Comparison of ENCODE assay signal across 25 cellular contexts in genomic region chr14:32329690-32330290, GRCh38. TPM values are rescaled to one million over a fixed set of nuclear protein-coding genes. Genes with fewer than 3 reads are reported as not detected.
A peak's percentile ranks its signal among the peaks of the same experiment; 100 is the strongest.
DNase-seq lines count a peak whose midpoint lies in the region; ATAC-seq, FAIRE-seq and TF ChIP-seq lines count a peak whose summit lies in the region.
"Had no signal": no experiment of that assay in that cellular context is flagged by ENCODE, and none has a peak within 500 bp of the region (broad histone marks: within the 10 kb centered on the region; RNA-seq: fewer than 3 reads in every experiment).

No MANE protein-coding gene starts in this region.

- H3K4me1 ChIP-seq in HepG2 (ENCODE audit: insufficient read depth, low read length) (no peaks in the 10 kb centered on the region), right lobe of liver (no peaks in the 10 kb centered on the region), neuron (ENCODE audit: insufficient read depth, low read length) (peaks cover 46% of the 10 kb centered on the region)
- H3K4me1 ChIP-seq: tibial nerve had no signal

- FAIRE-seq in HepG2 (lab: Jason Lieb, UNC): no peak
- FAIRE-seq: RCC 7860 had no signal

- 35% methylated on average over 2 of the region's 2 CpGs for WGBS in HepG2 (ENCODE audit: low lambda C conversion rate)
- WGBS in right lobe of liver (ENCODE audit: insufficient coverage, low coverage, low lambda C conversion rate, missing lambda C conversion rate): 76% methylated on average over 2 of the region's 2 CpGs

- CTCF ChIA-PET in HepG2 (lab: Yijun Ruan, JAX; ENCODE audit: low intra/inter-chr PET ratio, low total read pairs): no interaction called here

- ATAC-seq in HepG2 (no peak), right lobe of liver (no peak), HG02798 (IDR thresholded peaks at IDR 0.05; ENCODE audit: poor library complexity, unreplicated experiment) (no peak), HG03045 (IDR thresholded peaks at IDR 0.05; ENCODE audit: unreplicated experiment) (no peak)
- ATAC-seq: naive thymus-derived CD8-positive, alpha-beta T cell; psoas muscle; stimulated activated naive CD8-positive, alpha-beta T cell treated with anti-CD3 and anti-CD28 coated beads, Interleukin-15, Interleukin-2, amounts not matched to agents 100 U/mL and 50 U/mL, for 24 hours; T-cell had no signal

- no peak overlapping the region for H3K4me3 ChIP-seq in HepG2 (replicated peaks in 1 of 3; ENCODE audit: insufficient read depth in 1 of 3, low read depth in 2 of 3, low read length in 3 of 3)
- H3K4me3 ChIP-seq in right lobe of liver: no peak overlapping the region
- H3K4me3 ChIP-seq in neuron (ENCODE audit: low read length): peak overlapping the region; percentile 56
- H3K4me3 ChIP-seq: esophagus squamous epithelium, left ventricle myocardium inferior, psoas muscle, SJCRH30, tibial nerve had no signal

- TF ChIP-seq POLR2A in HepG2 (IDR thresholded peaks at IDR 0.05; ENCODE audit: insufficient read depth in 1 of 2, low read depth in 2 of 2, low read length in 2 of 2): no peak
- no peak for TF ChIP-seq POLR2A in right lobe of liver (IDR thresholded peaks at IDR 0.05)

- POLR2A ChIA-PET in HepG2 (lab: Yijun Ruan, JAX): no interaction called here

- H3K4me2 ChIP-seq in HepG2 (ENCODE audit: low read depth, low read length): no peak overlapping the region

- BruUV-seq in HepG2 (replicated peaks; lab: Mats Ljungman, UMichigan): no TSS peak

- H3K9me3 ChIP-seq in HepG2 (ENCODE audit: low read length): no peaks in the 10 kb centered on the region
- H3K9me3 ChIP-seq in right lobe of liver: no peaks in the 10 kb centered on the region
- H3K9me3 ChIP-seq in neuron (ENCODE audit: low read length): peaks cover 2% of the 10 kb centered on the region
- H3K9me3 ChIP-seq: esophagus squamous epithelium, psoas muscle had no signal

- no peak overlapping the region for H3K9ac ChIP-seq in HepG2 (ENCODE audit: insufficient read depth, low read depth, low read length)

- no peak for TF ChIP-seq CTCF in HepG2 (CRISPR knock-in tag; IDR thresholded peaks at IDR 0.05)
- TF ChIP-seq CTCF in right lobe of liver (IDR thresholded peaks at IDR 0.05): no peak

- no peak for TF ChIP-seq RAD21 in HepG2 (CRISPR knock-in tag; IDR thresholded peaks at IDR 0.05)

- in situ Hi-C loops in HepG2 (cut with HindIII; ENCODE audit: extremely low pct_ligation_motif_present, low pct_unique_long_range_greater_than_20kb): no loop called here

- H3K27me3 ChIP-seq in HepG2 (ENCODE audit: control insufficient read depth in 1 of 2, insufficient read depth in 2 of 2, low read length in 2 of 2) (no peaks in the 10 kb centered on the region), right lobe of liver (no peaks in the 10 kb centered on the region), neuron (ENCODE audit: insufficient read depth, low read length) (no peaks in the 10 kb centered on the region)
- H3K27me3 ChIP-seq: esophagus squamous epithelium, SJCRH30, tibial nerve had no signal

- H3K27ac ChIP-seq in HepG2 (ENCODE audit: extremely low read length, insufficient read depth, low read length): no peak overlapping the region
- H3K27ac ChIP-seq in right lobe of liver: no peak overlapping the region
- H3K27ac ChIP-seq: esophagus squamous epithelium, left ventricle myocardium inferior, psoas muscle, SJCRH30 had no signal

- no peaks in the 10 kb centered on the region for H3K79me2 ChIP-seq in HepG2 (ENCODE audit: insufficient read depth, low read length)

- H2AFZ ChIP-seq in HepG2 (ENCODE audit: low read length): no peak overlapping the region
- no peak overlapping the region for H2AFZ ChIP-seq in neuron (ENCODE audit: low read depth, low read length)

- intact Hi-C loops in HepG2 (cut with micrococcal nuclease; ENCODE audit: unreplicated experiment) (no loop called here), right lobe of liver (cut with DNase I) (no loop called here)

- no peaks in the 10 kb centered on the region for H4K20me1 ChIP-seq in HepG2 (ENCODE audit: insufficient read depth, low read length)

- no peak for DNase-seq in HepG2 (ENCODE audit: low spot score)
- no peak for DNase-seq in right lobe of liver
- DNase-seq in globus pallidus (ENCODE audit: low spot score): peak; percentile 75
- DNase-seq in stimulated activated CD4-positive, alpha-beta T cell treated with anti-CD3 and anti-CD28 coated beads, Interleukin-4, amount 100 ng/mL, for 1 hour: no peak
- no peak for DNase-seq in NCI-H69 (lab: John Stamatoyannopoulos, UW)
- DNase-seq: activated B cell treated with CpG ODN at 0.5 μM for 24 hours; activated naive CD4-positive, alpha-beta T cell treated with anti-CD3 and anti-CD28 coated beads, Interleukin-2, amount 50 U/mL, for 16 hours; amniotic stem cell; cortex of kidney; esophagus squamous epithelium; foreskin melanocyte; left ventricle myocardium inferior; naive thymus-derived CD8-positive, alpha-beta T cell; NCI-H1092 treated with DMSO at 0.1 percent for 48 hours; NCI-H187 treated with DMSO at 0.1 percent for 48 hours; NCI-H526 treated with DMSO at 0.1 percent for 48 hours; psoas muscle; stimulated activated naive CD8-positive, alpha-beta T cell treated with anti-CD3 and anti-CD28 coated beads, Interleukin-15, Interleukin-2, amounts not matched to agents 100 U/mL and 50 U/mL, for 24 hours; T-cell had no signal

- no peaks in the 10 kb centered on the region for H3K36me3 ChIP-seq in HepG2 (replicated peaks in 1 of 2; ENCODE audit: control insufficient read depth in 1 of 2, insufficient read depth in 2 of 2, low read length in 2 of 2)
- no peaks in the 10 kb centered on the region for H3K36me3 ChIP-seq in right lobe of liver
- H3K36me3 ChIP-seq in neuron (ENCODE audit: insufficient read depth, low read length): no peaks in the 10 kb centered on the region
- H3K36me3 ChIP-seq: esophagus squamous epithelium, left ventricle myocardium inferior, SJCRH30, tibial nerve had no signal

- TF ChIP-seq EP300 in HepG2 (IDR thresholded peaks at IDR 0.05; ENCODE audit: low read depth in 2 of 2, low read length in 2 of 2) (no peak), HepG2 (CRISPR knock-in tag; IDR thresholded peaks at IDR 0.05; ENCODE audit: borderline replicate concordance) (no peak)

TF ChIP-seq in HepG2, 621 proteins besides CTCF, POLR2A, EP300 and RAD21:
- peak; percentile 94 to 95 for TF ChIP-seq MAFK (conservative IDR thresholded peaks at IDR 0.05 in 1 of 2, IDR thresholded peaks at IDR 0.05 in 1 of 2; ENCODE audit: low read length in 2 of 2)
- TF ChIP-seq ZBTB3 (CRISPR knock-in tag; IDR thresholded peaks at IDR 0.05; ENCODE audit: borderline replicate concordance, low read depth): no peak
- TF ChIP-seq MAFF (IDR thresholded peaks at IDR 0.05; ENCODE audit: low read depth, low read length): peak; percentile 93
TF ChIP-seq in HepG2: peak in this region for 2.

RNA-seq across cellular contexts. Expression of gene AKAP6, which starts 0.7 kb away (rescaled TPM):
- total RNA-seq in HepG2 (2016; rRNA removed; fragmentation: Illumina TruSeq; extraction: Trizol): 0.84 and 1.4 TPM in 2 replicates
- 0.79 and 1.4 TPM in 2 replicates for total RNA-seq in HepG2 (2016; cell fraction: cytosol; rRNA removed; fragmentation: Illumina TruSeq; extraction: Trizol; ENCODE audit: low read depth)
- total RNA-seq in HepG2 (2016; cell fraction: insoluble cytoplasmic fraction; rRNA removed; fragmentation: Illumina TruSeq; extraction: Trizol): 0.91 and 1.5 TPM in 2 replicates
- 0.62 and 0.86 TPM in 2 replicates for total RNA-seq in HepG2 (2016; cell fraction: membrane; rRNA removed; fragmentation: Illumina TruSeq; extraction: Trizol)
- total RNA-seq in HepG2 (2016; cell fraction: nucleus; rRNA removed; fragmentation: Illumina TruSeq; extraction: Trizol): 1.4 and 5.7 TPM in 2 replicates
- polyA plus RNA-seq in HepG2 (2011; rRNA removed): 0.51 and 1.4 TPM in 2 replicates
- 0.23 and 0.54 TPM in 2 replicates for polyA plus RNA-seq in HepG2 (2011; cell fraction: cytosol; rRNA removed)
- 1.2 and 1.6 TPM in 2 replicates for polyA plus RNA-seq in HepG2 (2011; cell fraction: nucleus; rRNA removed)
- 0.39 and 0.59 TPM in 2 replicates for polyA plus RNA-seq in HepG2 (2012)
- 0.08 and 0.09 TPM in 2 replicates for polyA plus RNA-seq in HepG2 (2016; cell fraction: cytosol; fragmentation: Illumina TruSeq; extraction: Trizol; ENCODE audit: low read depth)
- polyA plus RNA-seq in HepG2 (2016; cell fraction: insoluble cytoplasmic fraction; fragmentation: Illumina TruSeq; extraction: Trizol; ENCODE audit: low read depth): 0.33 and 0.58 TPM in 2 replicates
- 0.02 and 0.40 TPM in 2 replicates for polyA plus RNA-seq in HepG2 (2016; cell fraction: membrane; fragmentation: Illumina TruSeq; extraction: Trizol; ENCODE audit: low read depth)
- 0.48 and 0.79 TPM in 2 replicates for polyA plus RNA-seq in HepG2 (2016; cell fraction: nucleus; fragmentation: Illumina TruSeq; extraction: Trizol; ENCODE audit: insufficient read depth, low read depth)
- 4.0 and 4.2 TPM in 2 replicates for polyA minus RNA-seq in HepG2 (2011; rRNA and poly(A)+ RNA removed; ENCODE audit: low replicate concordance)
- polyA minus RNA-seq in HepG2 (2011; cell fraction: cytosol; rRNA and poly(A)+ RNA removed): 2.2 and 2.4 TPM in 2 replicates
- polyA minus RNA-seq in HepG2 (2011; cell fraction: nucleus; rRNA and poly(A)+ RNA removed): 9.5 and 13.1 TPM in 2 replicates
- total RNA-seq in right lobe of liver: 1 to 10 TPM; 1.7 to 9.6 (median 4.3) TPM
